ENCODE assay signal across 9 cellular contexts in genomic region chr7:105009667-105010537, GRCh38. TPM values are rescaled to one million over a fixed set of nuclear protein-coding genes. Genes with fewer than 3 reads are reported as not detected.
DNase-seq lines count a peak whose midpoint lies in the region; TF ChIP-seq lines count a peak whose summit lies in the region.
"Had no signal": no experiment of that assay in that cellular context is flagged by ENCODE, and none has a peak within 500 bp of the region (broad histone marks: within the 10 kb centered on the region; RNA-seq: fewer than 3 reads in every experiment).

No MANE protein-coding gene starts in this region.

- peak overlapping the region; percentile 82 for H3K4me3 ChIP-seq in ACC112 (ENCODE audit: low read depth, low read length)
- no peak overlapping the region for H3K4me3 ChIP-seq in KMS-11 (IDR thresholded peaks at IDR 0.05; ENCODE audit: insufficient read depth, low read depth, low read length)
- peak overlapping the region; percentile 62 for H3K4me3 ChIP-seq in colonic mucosa
- H3K4me3 ChIP-seq in muscle layer of duodenum (ENCODE audit: low read depth in 1 of 2, low read length in 2 of 2), result peak overlapping the region; percentile 85 to 98

- H3K79me2 ChIP-seq in ACC112 (ENCODE audit: control insufficient read depth, insufficient read depth, low read length, unreplicated experiment) (peaks cover 88% of the 10 kb centered on the region), KMS-11 (ENCODE audit: insufficient read depth, low read depth) (peaks cover 85% of the 10 kb centered on the region)

- H2AFZ ChIP-seq in ACC112 (ENCODE audit: low read length, unreplicated experiment), result no peak overlapping the region
- H2AFZ ChIP-seq in KMS-11 (ENCODE audit: low read depth), result no peak overlapping the region

- H3K9ac ChIP-seq in KMS-11 (no peak overlapping the region), colonic mucosa (ENCODE audit: low read depth in 2 of 2, low read length in 2 of 2) (peak overlapping the region; percentile 84 to 87)

- peak overlapping the region; percentile 92 for H3K4me2 ChIP-seq in KMS-11

- H3K27ac ChIP-seq in ACC112 (ENCODE audit: low read depth, low read length), result peak overlapping the region; percentile 99
- peak overlapping the region; percentile 98; the same call in 1 of the 2 replicates for H3K27ac ChIP-seq in KMS-11
- H3K27ac ChIP-seq in colonic mucosa, result peak overlapping the region; percentile 99
- peak overlapping the region; percentile 100 for H3K27ac ChIP-seq in muscle layer of duodenum (ENCODE audit: low read length)

- H4K20me1 ChIP-seq in KMS-11 (ENCODE audit: insufficient read depth), result 0 out of 2 replicates have a peak, but pooled peaks cover 10% of the 10 kb centered on the region

- H3K36me3 ChIP-seq in ACC112 (ENCODE audit: insufficient read depth, low read length) (peaks cover 10% of the 10 kb centered on the region; the same call in 1 of the 2 replicates), KMS-11 (ENCODE audit: insufficient read depth) (no peaks in the 10 kb centered on the region), colonic mucosa (no peaks in the 10 kb centered on the region), muscle layer of duodenum (ENCODE audit: control insufficient read depth in 1 of 2, insufficient read depth in 2 of 2, low read length in 2 of 2) (peaks cover 0 to 29% of the 10 kb centered on the region in 2 donors)

- intact Hi-C loops in colonic mucosa (cut with DNase I), result loop anchor here (10.0 kb wide), 1 partner anchor 65 kb away; no protein-coding TSS in a partner anchor

- DNase-seq in colonic mucosa (no peak), hippocampal formation (lab: John Stamatoyannopoulos, UW) (no peak), UCSD-AML1 (lab: John Stamatoyannopoulos, UW; ENCODE audit: unreplicated experiment) (no peak), MV-4-11 (lab: John Stamatoyannopoulos, UW) (no peak), NCI-H82 (lab: John Stamatoyannopoulos, UW) (no peak)
- DNase-seq: NK-92 treated with Interleukin-12 subunit alpha and Interleukin-12 subunit beta, amount 100 ng/mL, for 24 hours had no signal

- no peaks in the 10 kb centered on the region for H3K9me3 ChIP-seq in colonic mucosa
- no peaks in the 10 kb centered on the region for H3K9me3 ChIP-seq in muscle layer of duodenum (ENCODE audit: control insufficient read depth in 1 of 2, low read length in 2 of 2)

- H3K4me1 ChIP-seq in ACC112 (ENCODE audit: control insufficient read depth, insufficient read depth, low read length, unreplicated experiment), result peaks cover 28% of the 10 kb centered on the region
- peaks cover 51% of the 10 kb centered on the region for H3K4me1 ChIP-seq in KMS-11 (ENCODE audit: low read depth, poor library complexity, severe bottlenecking)
- peaks cover 22% of the 10 kb centered on the region for H3K4me1 ChIP-seq in colonic mucosa
- H3K4me1 ChIP-seq in muscle layer of duodenum (ENCODE audit: control insufficient read depth in 1 of 2, insufficient read depth in 2 of 2, low read length in 2 of 2), result peaks cover 4 to 31% of the 10 kb centered on the region in 2 donors

- TF ChIP-seq CTCF in KMS-11 (conservative IDR thresholded peaks at IDR 0.05; ENCODE audit: low read depth, low read length) (no peak), colonic mucosa (IDR thresholded peaks at IDR 0.05) (no peak)

- no peaks in the 10 kb centered on the region for H3K27me3 ChIP-seq in ACC112 (ENCODE audit: insufficient read depth, low read length)
- H3K27me3 ChIP-seq in KMS-11 (ENCODE audit: insufficient read depth, low read depth), result no peaks in the 10 kb centered on the region
- no peaks in the 10 kb centered on the region for H3K27me3 ChIP-seq in colonic mucosa
- no peaks in the 10 kb centered on the region for H3K27me3 ChIP-seq in muscle layer of duodenum (ENCODE audit: low read depth, low read length)

RNA-seq across cellular contexts. Expression of gene KMT2E, which starts 4.1 kb away (rescaled TPM):
- 100 to 1,000 TPM in 1 of 2 donors, 10 to 100 TPM in 1; 78.6 to 116 TPM for total RNA-seq in colonic mucosa
